ENCODE assay signal across 11 cellular contexts in the genomic region with DNA sequence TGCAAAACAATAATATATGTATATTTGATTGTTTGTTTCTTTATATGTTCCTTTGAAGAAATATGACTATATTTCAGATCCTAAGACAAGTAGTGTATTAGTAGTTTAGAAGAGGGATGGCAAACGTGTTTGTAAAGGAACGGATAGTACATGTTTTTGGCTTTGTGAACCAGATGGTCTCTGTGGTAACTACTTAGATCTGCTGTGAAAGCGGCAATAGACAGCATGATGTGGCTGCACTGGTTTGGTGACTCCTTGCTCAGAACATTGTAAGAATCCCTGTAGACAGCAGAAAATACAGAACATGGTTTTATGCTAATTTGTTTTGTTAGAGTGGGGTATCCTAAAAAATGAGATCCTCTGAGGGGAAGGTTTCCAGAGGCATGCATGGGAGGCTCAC.
A peak's percentile ranks its signal among the peaks of the same experiment; 100 is the strongest.
DNase-seq lines count a peak whose midpoint lies in the region; ATAC-seq and TF ChIP-seq lines count a peak whose summit lies in the region.
"Had no signal": no experiment of that assay in that cellular context is flagged by ENCODE, and none has a peak within 500 bp of the region (broad histone marks: within the 10 kb centered on the region; RNA-seq: fewer than 3 reads in every experiment).

No MANE protein-coding gene starts in this region.

- H3K36me3 ChIP-seq in SK-N-MC (ENCODE audit: insufficient read depth, low read length): no peaks in the 10 kb centered on the region

- H3K27ac ChIP-seq in SK-N-MC: peak overlapping the region; percentile 48; the same call in 1 of the 2 replicates

- no peak overlapping the region for H3K27ac Mint-ChIP-seq in nephron progenitor cell

- peaks cover 40% of the 10 kb centered on the region for H3K4me1 Mint-ChIP-seq in nephron progenitor cell

- peak; percentile 25 for ATAC-seq in GM18499 (IDR thresholded peaks at IDR 0.05; ENCODE audit: insufficient read depth, unreplicated experiment)
- peak; percentile 23 for ATAC-seq in GM21526 (IDR thresholded peaks at IDR 0.05; ENCODE audit: low FRiP score, unreplicated experiment)

- DNase-seq in SK-N-MC (ENCODE audit: low read depth, low spot score) (no peak), nephron progenitor cell (no peak), medulla oblongata (ENCODE audit: extremely low spot score) (no peak), germinal center (ENCODE audit: low spot score) (no peak), NCI-H187 treated with DMSO at 0.1 percent for 48 hours (lab: John Stamatoyannopoulos, UW) (no peak)
- DNase-seq: activated CD8-positive, alpha-beta memory T cell treated with anti-CD3 and anti-CD28 coated beads for 24 hours; DMS79; spleen; T-helper 1 cell had no signal

- peak overlapping the region; percentile 11 for H3K4me3 Mint-ChIP-seq in nephron progenitor cell

- H3K36me3 Mint-ChIP-seq in nephron progenitor cell (ENCODE audit: low read depth): peaks cover 22% of the 10 kb centered on the region

- no peaks in the 10 kb centered on the region for H3K9me3 ChIP-seq in SK-N-MC (ENCODE audit: low read depth, low read length)
- H3K9me3 ChIP-seq: spleen had no signal

- H3K4me3 ChIP-seq in SK-N-MC: peak overlapping the region; percentile 41; the same call in 1 of the 2 replicates

- H3K27me3 Mint-ChIP-seq in nephron progenitor cell (ENCODE audit: low read depth, poor library complexity): no peaks in the 10 kb centered on the region

- peak overlapping the region; percentile 49 for H3K9ac ChIP-seq in SK-N-MC (ENCODE audit: insufficient read length)

- no peak for TF ChIP-seq CTCF in nephron progenitor cell (IDR thresholded peaks at IDR 0.05)

- no peaks in the 10 kb centered on the region for H3K9me3 Mint-ChIP-seq in nephron progenitor cell
